In genomic region chr7:1079546-1079945, GRCh38 we compare ENCODE assay signal across 14 cellular contexts. TPM values are rescaled to one million over a fixed set of nuclear protein-coding genes. Genes with fewer than 3 reads are reported as not detected.
DNase-seq lines count a peak whose midpoint lies in the region; ATAC-seq and TF ChIP-seq lines count a peak whose summit lies in the region.
"Had no signal": no experiment of that assay in that cellular context is flagged by ENCODE, and none has a peak within 500 bp of the region (broad histone marks: within the 10 kb centered on the region; RNA-seq: fewer than 3 reads in every experiment).

No MANE protein-coding gene starts in this region.

- DNase-seq in WTC11 (ENCODE audit: low spot score) (no peak), nephron progenitor cell (no peak), KBM-7 (no peak)
- no peak for DNase-seq in activated CD4-positive, alpha-beta T cell treated with anti-CD3 and anti-CD28 coated beads for 36 hours
- DNase-seq: ACHN; Calu3; CD8-positive, alpha-beta T cell; DMS79 treated with DMSO at 0.1 percent for 48 hours; GF-D8 had no signal

- H3K27me3 Mint-ChIP-seq in WTC11 (ENCODE audit: low read depth) (no peaks in the 10 kb centered on the region), nephron progenitor cell (ENCODE audit: low read depth, poor library complexity) (no peaks in the 10 kb centered on the region)
- H3K27me3 Mint-ChIP-seq in activated CD4-positive, alpha-beta T cell treated with anti-CD3 and anti-CD28 coated beads for 36 hours = no peaks in the 10 kb centered on the region

- H3K9me3 Mint-ChIP-seq in WTC11 (no peaks in the 10 kb centered on the region), nephron progenitor cell (no peaks in the 10 kb centered on the region)
- H3K9me3 Mint-ChIP-seq in activated CD4-positive, alpha-beta T cell treated with anti-CD3 and anti-CD28 coated beads for 36 hours (ENCODE audit: low read depth) = no peaks in the 10 kb centered on the region
- H3K9me3 Mint-ChIP-seq: CD8-positive, alpha-beta T cell had no signal

- no peaks in the 10 kb centered on the region for H3K79me2 ChIP-seq in Loucy (ENCODE audit: insufficient read depth, low read length)

- peaks cover 24 to 95% (median 84%) of the 10 kb centered on the region in 10 experiments for H3K4me1 ChIP-seq in BLaER1 treated with 17β-estradiol and CSF1 and Interleukin-3, amounts not matched to agents 10 nM and 100 nM
- H3K4me1 ChIP-seq in Loucy (ENCODE audit: insufficient read depth, low read length, poor library complexity, severe bottlenecking) = peaks cover 6% of the 10 kb centered on the region
- H3K4me1 ChIP-seq: HAP-1 had no signal

- H4K20me1 ChIP-seq in BLaER1 treated with 17β-estradiol and CSF1 and Interleukin-3, amounts not matched to agents 10 nM and 100 nM = peaks cover 0 to 96% (median 24%) of the 10 kb centered on the region in 11 experiments; a peak in 16 of 22 replicates
- no peaks in the 10 kb centered on the region for H4K20me1 ChIP-seq in Loucy (ENCODE audit: insufficient read depth, low read length, poor library complexity, severe bottlenecking)

- CTCF ChIA-PET in WTC11 (lab: Charles Lee) = interaction anchor here (1.6 to 2.8 kb wide), 3 partner anchors 14 to 103 kb away, joined by 3 to 8 read pairs (median 6); no protein-coding TSS in a partner anchor
- CTCF ChIA-PET in activated CD4-positive, alpha-beta T cell treated with anti-CD3 and anti-CD28 coated beads for 36 hours (lab: Charles Lee) = no interaction called here

- in situ Hi-C loops in KBM-7 (cut with MboI; ENCODE audit: low pct_unique_long_range_greater_than_20kb, low sequenced_read_pairs) = no loop called here

- no peaks in the 10 kb centered on the region for H3K9me2 ChIP-seq in Loucy (replicated peaks; ENCODE audit: low read depth, low read length)

- H3K4me3 Mint-ChIP-seq in WTC11 (no peak overlapping the region), nephron progenitor cell (peak overlapping the region; percentile 65)
- H3K4me3 Mint-ChIP-seq in activated CD4-positive, alpha-beta T cell treated with anti-CD3 and anti-CD28 coated beads for 36 hours = no peak overlapping the region
- H3K4me3 Mint-ChIP-seq: CD8-positive, alpha-beta T cell had no signal

- H3K27ac ChIP-seq in BLaER1 treated with 17β-estradiol and CSF1 and Interleukin-3, amounts not matched to agents 10 nM and 100 nM = peak overlapping the region in 9 of 11 experiments; percentile 9 to 61 (median 46); a peak in 14 of 22 replicates

- H2AFZ ChIP-seq in Loucy (ENCODE audit: low read length) = no peak overlapping the region

- POLR2A ChIA-PET in WTC11 (lab: Charles Lee) = no interaction called here
- POLR2A ChIA-PET in activated CD4-positive, alpha-beta T cell treated with anti-CD3 and anti-CD28 coated beads for 36 hours (lab: Charles Lee) = no interaction called here

- intact Hi-C loops in activated CD4-positive, alpha-beta T cell treated with anti-CD3 and anti-CD28 coated beads for 36 hours (cut with DNase I, micrococcal nuclease) = no loop called here

- H3K27ac Mint-ChIP-seq in WTC11 (peak overlapping the region; percentile 87), nephron progenitor cell (peak overlapping the region; percentile 96)
- no peak overlapping the region for H3K27ac Mint-ChIP-seq in activated CD4-positive, alpha-beta T cell treated with anti-CD3 and anti-CD28 coated beads for 36 hours
- H3K27ac Mint-ChIP-seq: CD8-positive, alpha-beta T cell had no signal

- H3K9ac ChIP-seq in BLaER1 treated with 17β-estradiol and CSF1 and Interleukin-3, amounts not matched to agents 10 nM and 100 nM = peak overlapping the region in 8 of 11 experiments; percentile 15 to 53 (median 42); a peak in 12 of 22 replicates
- H3K9ac ChIP-seq in Loucy (ENCODE audit: low read depth, low read length, poor library complexity, severe bottlenecking) = peak overlapping the region; percentile 39

- peak overlapping the region; percentile 57 to 89 (median 82) for H3K4me2 ChIP-seq in BLaER1 treated with 17β-estradiol and CSF1 and Interleukin-3, amounts not matched to agents 10 nM and 100 nM
- peak overlapping the region; percentile 12 for H3K4me2 ChIP-seq in Loucy (ENCODE audit: low read depth, low read length, poor library complexity, severe bottlenecking)

- no peak overlapping the region for H3K4me3 ChIP-seq in BLaER1 treated with 17β-estradiol and CSF1 and Interleukin-3, amounts not matched to agents 10 nM and 100 nM
- no peak overlapping the region for H3K4me3 ChIP-seq in Loucy (ENCODE audit: low read length, poor library complexity, severe bottlenecking)
- H3K4me3 ChIP-seq: HAP-1 had no signal

- ATAC-seq in WTC11 (no peak), GM19467 (IDR thresholded peaks at IDR 0.05; ENCODE audit: unreplicated experiment) (no peak), HG03460 (IDR thresholded peaks at IDR 0.05; ENCODE audit: unreplicated experiment) (no peak)
- no peak for ATAC-seq in activated CD4-positive, alpha-beta T cell treated with anti-CD3 and anti-CD28 coated beads for 36 hours
- ATAC-seq: CD8-positive, alpha-beta T cell had no signal

- H3K4me1 Mint-ChIP-seq in WTC11 (no peaks in the 10 kb centered on the region), nephron progenitor cell (peaks cover 78% of the 10 kb centered on the region)
- no peaks in the 10 kb centered on the region for H3K4me1 Mint-ChIP-seq in activated CD4-positive, alpha-beta T cell treated with anti-CD3 and anti-CD28 coated beads for 36 hours

- no peaks in the 10 kb centered on the region for H3K9me3 ChIP-seq in BLaER1 treated with 17β-estradiol and CSF1 and Interleukin-3, amounts not matched to agents 10 nM and 100 nM (replicated peaks in 1 of 11)
- H3K9me3 ChIP-seq in Loucy (ENCODE audit: insufficient read depth, low read depth, low read length) = no peaks in the 10 kb centered on the region
- H3K9me3 ChIP-seq: HAP-1 had no signal

- TF ChIP-seq CTCF in Loucy (conservative IDR thresholded peaks at IDR 0.05; ENCODE audit: low read length) (no peak), WTC11 (IDR thresholded peaks at IDR 0.05) (no peak), nephron progenitor cell (IDR thresholded peaks at IDR 0.05) (no peak)

- no peaks in the 10 kb centered on the region for H3K27me3 ChIP-seq in BLaER1 treated with 17β-estradiol and CSF1 and Interleukin-3, amounts not matched to agents 10 nM and 100 nM
- H3K27me3 ChIP-seq in Loucy (ENCODE audit: insufficient read depth, low read length, poor library complexity, severe bottlenecking) = no peaks in the 10 kb centered on the region

- H3K36me3 ChIP-seq in BLaER1 treated with 17β-estradiol and CSF1 and Interleukin-3, amounts not matched to agents 10 nM and 100 nM = 0 out of 22 replicates have a peak, but pooled peaks cover 0 to 3% (median 0%) of the 10 kb centered on the region in 11 experiments
- H3K36me3 ChIP-seq in Loucy (ENCODE audit: insufficient read depth, low read length) = no peaks in the 10 kb centered on the region
- H3K36me3 ChIP-seq: HAP-1 had no signal

- no peaks in the 10 kb centered on the region for H3K36me3 Mint-ChIP-seq in WTC11
- no peaks in the 10 kb centered on the region for H3K36me3 Mint-ChIP-seq in nephron progenitor cell (ENCODE audit: low read depth)
- H3K36me3 Mint-ChIP-seq in activated CD4-positive, alpha-beta T cell treated with anti-CD3 and anti-CD28 coated beads for 36 hours (ENCODE audit: low read depth) = no peaks in the 10 kb centered on the region

- H3F3A ChIP-seq in Loucy (ENCODE audit: low read depth) = no peaks in the 10 kb centered on the region

TF ChIP-seq in WTC11, 78 proteins besides CTCF, POLR2A, EP300 and RAD21 (continues in another document):
- no peak for TF ChIP-seq AR (CRISPR knock-in tag; IDR thresholded peaks at IDR 0.05)
- no peak for TF ChIP-seq PREB (CRISPR knock-in tag; IDR thresholded peaks at IDR 0.05; ENCODE audit: borderline replicate concordance)
- TF ChIP-seq ZNF263 (CRISPR knock-in tag; IDR thresholded peaks at IDR 0.05; ENCODE audit: low read depth) = no peak
- no peak for TF ChIP-seq ZNF317 (CRISPR knock-in tag; IDR thresholded peaks at IDR 0.05; ENCODE audit: borderline replicate concordance, low read depth)
- no peak for TF ChIP-seq ZNF138 (CRISPR knock-in tag; conservative IDR thresholded peaks at IDR 0.05)

RNA-seq across cellular contexts. Expression of gene GPER1, which starts 8.4 kb away (rescaled TPM):
- 0.28 to 0.87 TPM (median 0.41 TPM) in 3 replicates for total RNA-seq in WTC11 (2021)
- total RNA-seq in activated CD4-positive, alpha-beta T cell treated with anti-CD3 and anti-CD28 coated beads for 36 hours = not detected

RNA-seq across cellular contexts. Expression of gene GPR146, which starts 35.2 kb away (rescaled TPM):
- total RNA-seq in WTC11 (2021) = 0.87 to 1.1 TPM (median 0.92 TPM) in 3 replicates
- total RNA-seq in activated CD4-positive, alpha-beta T cell treated with anti-CD3 and anti-CD28 coated beads for 36 hours = 1 to 10 TPM; 4.7 to 5.6 TPM
